13 cellular contexts compared by ENCODE assay signal in the genomic region with DNA sequence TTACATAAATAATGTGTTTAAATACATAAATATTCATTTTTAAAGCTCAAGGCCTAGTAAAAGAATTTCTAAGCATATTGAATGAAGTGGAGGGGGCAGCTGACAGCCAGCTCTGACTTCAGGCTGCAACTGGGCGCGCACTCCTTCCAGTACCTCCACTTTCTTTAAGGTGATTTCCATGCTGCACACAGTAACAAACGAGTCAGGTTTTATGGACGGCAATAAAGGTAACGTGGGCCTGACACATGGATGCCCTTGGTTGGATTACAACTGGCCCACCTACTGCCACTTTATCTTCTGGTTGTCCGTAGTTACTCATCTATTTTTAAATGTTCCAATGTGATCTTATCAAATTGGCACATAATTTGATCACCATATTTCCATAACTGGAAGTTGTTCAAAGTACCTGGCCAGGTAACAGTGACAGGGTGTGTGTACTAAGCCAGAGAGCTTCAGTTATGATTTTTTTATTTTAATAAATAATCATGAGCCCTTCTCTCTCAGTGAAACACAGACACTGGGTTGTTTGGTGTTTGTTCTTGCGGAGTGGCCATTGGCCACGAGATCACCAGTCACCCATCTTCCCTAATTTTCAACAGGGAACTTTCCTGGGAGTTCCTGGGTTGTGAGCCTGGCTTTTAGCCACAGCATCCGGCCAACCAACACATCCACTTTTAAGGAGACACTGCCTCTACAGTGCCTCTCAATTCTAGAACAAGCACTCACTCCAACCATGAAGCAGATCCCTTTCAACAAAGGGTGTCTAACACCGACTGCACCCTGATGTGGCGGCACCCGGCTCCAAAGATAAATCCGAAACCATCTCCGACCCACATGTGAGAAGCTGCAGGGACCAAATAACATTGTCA. TPM values are rescaled to one million over a fixed set of nuclear protein-coding genes. Genes with fewer than 3 reads are reported as not detected.
A peak's percentile ranks its signal among the peaks of the same experiment; 100 is the strongest.
DNase-seq lines count a peak whose midpoint lies in the region; ATAC-seq and TF ChIP-seq lines count a peak whose summit lies in the region.
"Had no signal": no experiment of that assay in that cellular context is flagged by ENCODE, and none has a peak within 500 bp of the region (broad histone marks: within the 10 kb centered on the region; RNA-seq: fewer than 3 reads in every experiment).

No MANE protein-coding gene starts in this region.

- peaks cover 48% of the 10 kb centered on the region for H3K79me2 ChIP-seq in smooth muscle cell (ENCODE audit: low read depth)

- H3F3A ChIP-seq in smooth muscle cell (ENCODE audit: low read depth) = no peaks in the 10 kb centered on the region

- H3K27me3 Mint-ChIP-seq in naive thymus-derived CD8-positive, alpha-beta T cell = no peaks in the 10 kb centered on the region

- H3K4me1 Mint-ChIP-seq in naive thymus-derived CD8-positive, alpha-beta T cell = peaks cover 36 to 87% (median 66%) of the 10 kb centered on the region in 4 donors

- peaks cover 0 to 26% (median 11%) of the 10 kb centered on the region in 11 experiments; a peak in 7 of 22 replicates for H3K36me3 ChIP-seq in BLaER1 treated with 17β-estradiol and CSF1 and Interleukin-3, amounts not matched to agents 10 nM and 100 nM
- no peaks in the 10 kb centered on the region for H3K36me3 ChIP-seq in smooth muscle cell (ENCODE audit: low read depth)
- H3K36me3 ChIP-seq: prostate gland had no signal

- no peak for ATAC-seq in naive thymus-derived CD8-positive, alpha-beta T cell
- no peak for ATAC-seq in GM21381 (IDR thresholded peaks at IDR 0.05; ENCODE audit: unreplicated experiment)

- H4K20me1 ChIP-seq in BLaER1 treated with 17β-estradiol and CSF1 and Interleukin-3, amounts not matched to agents 10 nM and 100 nM = peaks cover 0 to 29% (median 0%) of the 10 kb centered on the region in 11 experiments; a peak in 6 of 22 replicates
- peaks cover 22% of the 10 kb centered on the region for H4K20me1 ChIP-seq in smooth muscle cell (ENCODE audit: low read depth)

- POLR2A ChIA-PET in naive thymus-derived CD8-positive, alpha-beta T cell (lab: Charles Lee) = interaction anchor here (1.6 kb wide), 1 partner anchor 20 kb away, joined by 4 read pairs; no protein-coding TSS in a partner anchor

- TF ChIP-seq CTCF in fibroblast of the aortic adventitia (IDR thresholded peaks at IDR 0.05; ENCODE audit: insufficient read depth, low read length) (no peak), smooth muscle cell (IDR thresholded peaks at IDR 0.05; ENCODE audit: borderline replicate concordance, insufficient read depth, poor library complexity, severe bottlenecking) (no peak)

- H3K9ac ChIP-seq in BLaER1 treated with 17β-estradiol and CSF1 and Interleukin-3, amounts not matched to agents 10 nM and 100 nM = peak overlapping the region in 10 of 11 experiments; percentile 19 to 59 (median 46); a peak in 14 of 22 replicates
- H3K9ac ChIP-seq in smooth muscle cell (ENCODE audit: low read depth) = no peak overlapping the region
- H3K9ac ChIP-seq: GM23248 had no signal

- no peaks in the 10 kb centered on the region for H3K27me3 ChIP-seq in BLaER1 treated with 17β-estradiol and CSF1 and Interleukin-3, amounts not matched to agents 10 nM and 100 nM
- no peaks in the 10 kb centered on the region for H3K27me3 ChIP-seq in smooth muscle cell (ENCODE audit: low read depth)

- H3K4me3 Mint-ChIP-seq in naive thymus-derived CD8-positive, alpha-beta T cell = peak overlapping the region in 6 of 10 donors; percentile 31 to 54 (median 44)

- peaks cover 71 to 87% (median 82%) of the 10 kb centered on the region in 10 experiments for H3K4me1 ChIP-seq in BLaER1 treated with 17β-estradiol and CSF1 and Interleukin-3, amounts not matched to agents 10 nM and 100 nM
- H3K4me1 ChIP-seq in smooth muscle cell (ENCODE audit: low read depth) = peaks cover 4% of the 10 kb centered on the region
- H3K4me1 ChIP-seq: prostate gland had no signal

- peak overlapping the region; percentile 53 to 92 (median 76); a peak in 21 of 22 replicates for H3K27ac ChIP-seq in BLaER1 treated with 17β-estradiol and CSF1 and Interleukin-3, amounts not matched to agents 10 nM and 100 nM
- no peak overlapping the region for H3K27ac ChIP-seq in smooth muscle cell (ENCODE audit: low read depth)
- H3K27ac ChIP-seq: GM23248, RWPE1 had no signal

- peak; percentile 64 for DNase-seq in NCI-H526 treated with DMSO at 0.1 percent for 48 hours (lab: John Stamatoyannopoulos, UW)
- peak; percentile 19 for DNase-seq in fibroblast of the aortic adventitia (ENCODE audit: low read depth)
- no peak for DNase-seq in naive thymus-derived CD8-positive, alpha-beta T cell
- no peak for DNase-seq in ureter (ENCODE audit: low spot score)
- DNase-seq in NCI-H2107 treated with DMSO at 0.1 percent for 48 hours (lab: John Stamatoyannopoulos, UW; ENCODE audit: unreplicated experiment) = no peak
- DNase-seq in smooth muscle cell (lab: John Stamatoyannopoulos, UW; ENCODE audit: unreplicated experiment) = no peak
- DNase-seq: GM23248, head of caudate nucleus, NCI-H1694 treated with DMSO at 0.1 percent for 48 hours had no signal

- peaks cover 0 to 3% (median 0%) of the 10 kb centered on the region in 9 donors for H3K9me3 Mint-ChIP-seq in naive thymus-derived CD8-positive, alpha-beta T cell

- WGBS in smooth muscle cell (ENCODE audit: low lambda C conversion rate) = 94% methylated on average over 14 of the region's 14 CpGs

- H2AFZ ChIP-seq in smooth muscle cell (ENCODE audit: low read depth) = no peak overlapping the region
- H2AFZ ChIP-seq: GM23248 had no signal

- peaks cover 0 to 4% (median 2%) of the 10 kb centered on the region in 3 donors for H3K36me3 Mint-ChIP-seq in naive thymus-derived CD8-positive, alpha-beta T cell

- peaks cover 0 to 40% (median 19%) of the 10 kb centered on the region in 11 experiments; a peak in 15 of 22 replicates for H3K9me3 ChIP-seq in BLaER1 treated with 17β-estradiol and CSF1 and Interleukin-3, amounts not matched to agents 10 nM and 100 nM (replicated peaks in 1 of 11)
- H3K9me3 ChIP-seq in smooth muscle cell (replicated peaks; ENCODE audit: low read depth) = no peaks in the 10 kb centered on the region
- H3K9me3 ChIP-seq: prostate gland had no signal

- peak overlapping the region; percentile 80 to 98 (median 92) for H3K4me2 ChIP-seq in BLaER1 treated with 17β-estradiol and CSF1 and Interleukin-3, amounts not matched to agents 10 nM and 100 nM
- no peak overlapping the region for H3K4me2 ChIP-seq in smooth muscle cell

- H3K4me3 ChIP-seq in BLaER1 treated with 17β-estradiol and CSF1 and Interleukin-3, amounts not matched to agents 10 nM and 100 nM = no peak overlapping the region
- peak overlapping the region; percentile 6 for H3K4me3 ChIP-seq in fibroblast of the aortic adventitia (ENCODE audit: low read depth, low read length)
- no peak overlapping the region for H3K4me3 ChIP-seq in smooth muscle cell
- H3K4me3 ChIP-seq: GM23248, prostate gland had no signal

- peak overlapping the region; percentile 68 to 95 (median 84) for H3K27ac Mint-ChIP-seq in naive thymus-derived CD8-positive, alpha-beta T cell

RNA-seq across cellular contexts. Expression of gene FOXN3, which starts 50.2 kb away (rescaled TPM):
- total RNA-seq in fibroblast of the aortic adventitia (ENCODE audit: low replicate concordance) = 35.3 and 39.4 TPM in 2 replicates
- 100 to 1,000 TPM; 125 to 141 TPM for total RNA-seq in naive thymus-derived CD8-positive, alpha-beta T cell
- polyA plus RNA-seq in naive thymus-derived CD8-positive, alpha-beta T cell = 100 to 1,000 TPM; 107 to 148 (median 116) TPM
- total RNA-seq in ureter = 91.7 TPM
- total RNA-seq in smooth muscle cell = 21.0 and 31.5 TPM in 2 replicates
- 24.5 and 24.7 TPM in 2 replicates for polyA plus RNA-seq in smooth muscle cell

Comparison
In these comparisons a context has a peak if more than half of its experiments do, and no peak if none do; other contexts are left out.
1. DNase-seq: peak in NCI-H526 treated with DMSO at 0.1 percent for 48 hours (single experiment) and fibroblast of the aortic adventitia (single experiment); none in naive thymus-derived CD8-positive, alpha-beta T cell (0 of 10), ureter (single experiment), NCI-H2107 treated with DMSO at 0.1 percent for 48 hours (single experiment) and smooth muscle cell (single experiment).